In genomic region chr6:78995946-78996345, GRCh38 we compare ENCODE assay signal across 28 cellular contexts.
A peak's percentile ranks its signal among the peaks of the same experiment; 100 is the strongest.
DNase-seq lines count a peak whose midpoint lies in the region; ATAC-seq and TF ChIP-seq lines count a peak whose summit lies in the region.
"Had no signal": no experiment of that assay in that cellular context is flagged by ENCODE, and none has a peak within 500 bp of the region (broad histone marks: within the 10 kb centered on the region; RNA-seq: fewer than 3 reads in every experiment).

No MANE protein-coding gene starts in this region.

- no peak for TF ChIP-seq EP300 in ovary (IDR thresholded peaks at IDR 0.05)

- intact Hi-C loops in ovary (cut with DNase I), result no loop called here

- H3K4me1 ChIP-seq in foreskin keratinocyte (no peaks in the 10 kb centered on the region), ovary (ENCODE audit: insufficient read depth) (no peaks in the 10 kb centered on the region)
- H3K4me1 ChIP-seq: breast epithelium, colonic mucosa had no signal

- TF ChIP-seq CTCF in astrocyte of the spinal cord (IDR thresholded peaks at IDR 0.05; ENCODE audit: low read depth, low read length) (no peak), foreskin keratinocyte (conservative IDR thresholded peaks at IDR 0.05) (no peak), ovary (IDR thresholded peaks at IDR 0.05) (no peak), GM10266 (IDR thresholded peaks at IDR 0.05; ENCODE audit: control insufficient read depth, insufficient read depth, low read depth, missing control alignments) (no peak)

- H3K27me3 Mint-ChIP-seq in activated naive CD4-positive, alpha-beta T cell treated with anti-CD3 and anti-CD28 coated beads, Interleukin-2, amount 10 ng/mL, durations not matched to agents 7 days and 5 days, result no peaks in the 10 kb centered on the region
- H3K27me3 Mint-ChIP-seq: B cell; CD4-positive, alpha-beta memory T cell; stimulated activated naive CD8-positive, alpha-beta T cell treated with anti-CD3 and anti-CD28 coated beads, Interleukin-15, amount 100 ng/mL, for 72 hours had no signal

- H3K9me3 Mint-ChIP-seq in activated naive CD4-positive, alpha-beta T cell treated with anti-CD3 and anti-CD28 coated beads, Interleukin-2, amount 10 ng/mL, durations not matched to agents 7 days and 5 days, result no peaks in the 10 kb centered on the region
- H3K9me3 Mint-ChIP-seq: CD4-positive, alpha-beta memory T cell; stimulated activated naive CD8-positive, alpha-beta T cell treated with anti-CD3 and anti-CD28 coated beads, Interleukin-15, amount 100 ng/mL, for 72 hours had no signal

- in situ Hi-C loops in astrocyte of the spinal cord (cut with HindIII; ENCODE audit: low sequenced_read_pairs), result no loop called here

- no peaks in the 10 kb centered on the region for H3K27me3 ChIP-seq in foreskin keratinocyte
- no peaks in the 10 kb centered on the region for H3K27me3 ChIP-seq in ovary
- H3K27me3 ChIP-seq: breast epithelium, colonic mucosa had no signal

- peak; percentile 2 for DNase-seq in AG08395 (ENCODE audit: low spot score)
- DNase-seq in HT1080 (ENCODE audit: low read depth), result peak; percentile 16
- peak; percentile 17 for DNase-seq in astrocyte of the spinal cord (ENCODE audit: low read depth, low spot score)
- peak in 1 of 2 donors; percentile 29 for DNase-seq in foreskin keratinocyte
- DNase-seq in ovary, result no peak
- DNase-seq in GM10266 (ENCODE audit: extremely low spot score), result no peak
- DNase-seq in activated naive CD4-positive, alpha-beta T cell treated with anti-CD3 and anti-CD28 coated beads, Interleukin-2, amount 10 ng/mL, durations not matched to agents 7 days and 5 days, result no peak
- DNase-seq: activated CD4-positive, alpha-beta T cell treated with anti-CD3 and anti-CD28 coated beads, Interleukin-2, amount 50 U/mL, for 4 hours; activated naive CD4-positive, alpha-beta T cell treated with Interleukin-2 at 50 U/mL for 16 hours; CD4-positive, alpha-beta memory T cell; colonic mucosa; DND-41; effector CD4-positive, alpha-beta T cell; head of caudate nucleus; Karpas-422; left ventricle myocardium superior; NCI-H1694; NCI-H510A treated with DMSO at 0.1 percent for 48 hours; OCI-M1; right cardiac atrium; stimulated activated naive CD8-positive, alpha-beta T cell treated with anti-CD3 and anti-CD28 coated beads, Interleukin-15, amount 100 ng/mL, for 72 hours had no signal

- CTCF ChIA-PET in activated naive CD4-positive, alpha-beta T cell treated with anti-CD3 and anti-CD28 coated beads, Interleukin-2, amount 10 ng/mL, durations not matched to agents 7 days and 5 days (lab: Charles Lee), result no interaction called here

- H3K27ac Mint-ChIP-seq in activated naive CD4-positive, alpha-beta T cell treated with anti-CD3 and anti-CD28 coated beads, Interleukin-2, amount 10 ng/mL, durations not matched to agents 7 days and 5 days, result no peak overlapping the region
- H3K27ac Mint-ChIP-seq: B cell; stimulated activated naive CD8-positive, alpha-beta T cell treated with anti-CD3 and anti-CD28 coated beads, Interleukin-15, amount 100 ng/mL, for 72 hours had no signal

- peaks cover 73% of the 10 kb centered on the region for H3K36me3 Mint-ChIP-seq in activated naive CD4-positive, alpha-beta T cell treated with anti-CD3 and anti-CD28 coated beads, Interleukin-2, amount 10 ng/mL, durations not matched to agents 7 days and 5 days

- no peak overlapping the region for H3K4me3 Mint-ChIP-seq in activated naive CD4-positive, alpha-beta T cell treated with anti-CD3 and anti-CD28 coated beads, Interleukin-2, amount 10 ng/mL, durations not matched to agents 7 days and 5 days
- H3K4me3 Mint-ChIP-seq: B cell; CD4-positive, alpha-beta memory T cell; stimulated activated naive CD8-positive, alpha-beta T cell treated with anti-CD3 and anti-CD28 coated beads, Interleukin-15, amount 100 ng/mL, for 72 hours had no signal

- no peaks in the 10 kb centered on the region for H3K4me1 Mint-ChIP-seq in activated naive CD4-positive, alpha-beta T cell treated with anti-CD3 and anti-CD28 coated beads, Interleukin-2, amount 10 ng/mL, durations not matched to agents 7 days and 5 days
- H3K4me1 Mint-ChIP-seq: B cell; stimulated activated naive CD8-positive, alpha-beta T cell treated with anti-CD3 and anti-CD28 coated beads, Interleukin-15, amount 100 ng/mL, for 72 hours had no signal

- H3K36me3 ChIP-seq in ovary, result no peaks in the 10 kb centered on the region

- H3K4me3 ChIP-seq in astrocyte of the spinal cord (ENCODE audit: low read depth, low read length) (no peak overlapping the region), ovary (no peak overlapping the region)
- H3K4me3 ChIP-seq: breast epithelium, colonic mucosa, SK-N-MC, thoracic aorta had no signal

- H3K27ac ChIP-seq in foreskin keratinocyte (no peak overlapping the region), ovary (no peak overlapping the region)
- H3K27ac ChIP-seq: breast epithelium, colonic mucosa, epithelial cell of prostate, SK-N-MC, thoracic aorta had no signal

- ATAC-seq in foreskin keratinocyte (peak; percentile 67), GM18505 (IDR thresholded peaks at IDR 0.05; ENCODE audit: unreplicated experiment) (no peak)
- ATAC-seq: activated CD4-positive, CD25-positive, alpha-beta regulatory T cell treated with anti-CD3 and anti-CD28 coated beads, Interleukin-2, amount 50 U/mL, for 24 hours; left ventricle myocardium superior; right cardiac atrium; stimulated activated naive CD8-positive, alpha-beta T cell treated with anti-CD3 and anti-CD28 coated beads, Interleukin-15, amount 100 ng/mL, for 72 hours had no signal

- no peak for TF ChIP-seq POLR2A in ovary (IDR thresholded peaks at IDR 0.05)
- TF ChIP-seq POLR2A in GM18505 (IDR thresholded peaks at IDR 0.05; ENCODE audit: borderline replicate concordance, extremely low read depth, insufficient read depth, insufficient read length), result no peak

- H3K9me3 ChIP-seq in ovary, result peaks cover 0 to 3% of the 10 kb centered on the region in 2 donors
- H3K9me3 ChIP-seq: breast epithelium, colonic mucosa, thoracic aorta had no signal

Comparison
In these comparisons a context has a peak if more than half of its experiments do, and no peak if none do; other contexts are left out.
1. DNase-seq: peak in AG08395 (single experiment), HT1080 (single experiment) and astrocyte of the spinal cord (single experiment); none in ovary (0 of 5), GM10266 (single experiment) and activated naive CD4-positive, alpha-beta T cell treated with anti-CD3 and anti-CD28 coated beads, Interleukin-2, amount 10 ng/mL, durations not matched to agents 7 days and 5 days (single experiment).